18 cellular contexts compared by ENCODE assay signal in the genomic region with DNA sequence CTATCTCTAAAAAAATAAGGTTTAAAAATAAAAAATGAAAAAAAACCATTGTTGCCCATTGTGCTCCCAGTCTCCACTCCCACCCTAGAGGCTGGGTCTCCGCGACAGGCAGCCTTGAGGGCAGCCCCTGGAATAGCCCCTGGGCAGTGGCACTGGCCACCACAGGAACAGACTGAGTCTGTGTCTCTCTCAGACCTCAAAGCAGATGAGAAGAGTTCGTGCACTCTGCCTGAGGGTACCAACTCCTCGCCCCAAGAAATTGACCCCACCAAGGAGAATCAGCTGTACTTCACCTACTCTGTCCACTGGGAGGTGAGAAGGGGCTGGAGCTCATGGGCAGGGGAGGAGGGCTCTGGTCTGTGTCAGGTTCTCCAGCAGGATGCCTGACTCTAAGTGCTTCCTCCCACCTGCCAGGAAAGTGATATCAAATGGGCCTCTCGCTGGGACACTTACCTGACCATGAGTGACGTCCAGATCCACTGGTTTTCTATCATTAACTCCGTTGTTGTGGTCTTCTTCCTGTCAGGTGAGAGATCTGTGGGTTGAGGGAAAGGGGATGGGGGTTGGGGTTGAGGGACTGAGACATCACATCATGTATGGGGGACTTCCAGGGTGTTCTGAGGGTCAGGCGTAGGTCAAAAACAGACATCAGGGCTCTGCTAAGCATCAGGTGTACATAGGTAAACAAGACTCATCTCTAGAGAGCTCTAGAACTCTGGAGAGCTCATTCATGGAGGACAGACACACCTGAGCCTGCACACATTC. TPM values are rescaled to one million over a fixed set of nuclear protein-coding genes. Genes with fewer than 3 reads are reported as not detected.
DNase-seq lines count a peak whose midpoint lies in the region; TF ChIP-seq lines count a peak whose summit lies in the region.
"Had no signal": no experiment of that assay in that cellular context is flagged by ENCODE, and none has a peak within 500 bp of the region (broad histone marks: within the 10 kb centered on the region; RNA-seq: fewer than 3 reads in every experiment).

No MANE protein-coding gene starts in this region.

- TF ChIP-seq POLR2A in sigmoid colon (IDR thresholded peaks at IDR 0.05), result no peak

- no peaks in the 10 kb centered on the region for H3K4me1 Mint-ChIP-seq in activated T-cell treated with anti-CD3 and anti-CD28 coated beads, Interleukin-2, amount 50 U/mL, for 24 hours (ENCODE audit: low read depth)
- H3K4me1 Mint-ChIP-seq in activated T-helper 1 cell treated with anti-CD3 and anti-CD28 coated beads, Interleukin-12 subunit alpha, Interleukin-12 subunit beta, Interleukin-2, Interleukin-4 antibody, amounts not matched to agents 30 ng/mL and 10 ng/mL and 1 ng/mL, durations not matched to agents 14 hours and 24 hours and 36 hours (ENCODE audit: low read depth), result peaks cover 9% of the 10 kb centered on the region

- H3K4me1 ChIP-seq in sigmoid colon (no peaks in the 10 kb centered on the region), right atrium auricular region (no peaks in the 10 kb centered on the region)
- H3K4me1 ChIP-seq: BE2C had no signal

- H3K9me3 Mint-ChIP-seq in activated T-cell treated with anti-CD3 and anti-CD28 coated beads, Interleukin-2, amount 50 U/mL, for 24 hours, result no peaks in the 10 kb centered on the region
- no peaks in the 10 kb centered on the region for H3K9me3 Mint-ChIP-seq in activated T-helper 1 cell treated with anti-CD3 and anti-CD28 coated beads, Interleukin-12 subunit alpha, Interleukin-12 subunit beta, Interleukin-2, Interleukin-4 antibody, amounts not matched to agents 30 ng/mL and 10 ng/mL and 1 ng/mL, durations not matched to agents 14 hours and 24 hours and 36 hours
- H3K9me3 Mint-ChIP-seq: CD8-positive, alpha-beta T cell had no signal

- no peak for DNase-seq in activated T-cell treated with anti-CD3 and anti-CD28 coated beads, Interleukin-2, amount 50 U/mL, for 24 hours
- no peak for DNase-seq in activated T-cell treated with anti-CD3 and anti-CD28 coated beads, Interleukin-2, amount 50 U/mL, for 1 hour
- DNase-seq in NCI-H2029 (lab: John Stamatoyannopoulos, UW) (peak; percentile 96), sigmoid colon (peak; percentile 17), NCI-H128 (lab: John Stamatoyannopoulos, UW; ENCODE audit: unreplicated experiment) (no peak), GM03348 (ENCODE audit: low spot score) (no peak), right atrium auricular region (ENCODE audit: low spot score) (no peak)
- DNase-seq in activated T-helper 1 cell treated with anti-CD3 and anti-CD28 coated beads, Interleukin-12 subunit alpha, Interleukin-12 subunit beta, Interleukin-2, Interleukin-4 antibody, amounts not matched to agents 30 ng/mL and 10 ng/mL and 1 ng/mL, durations not matched to agents 14 hours and 24 hours and 36 hours (ENCODE audit: low spot score), result no peak
- DNase-seq: ACHN; BE2C; CD8-positive, alpha-beta T cell; DND-41; NCI-H1417 treated with DMSO at 0.1 percent for 48 hours; NCI-H1930; NCI-H226; OCI-M1 had no signal

- TF ChIP-seq EP300 in sigmoid colon (IDR thresholded peaks at IDR 0.05), result no peak

- H3K9me3 ChIP-seq in sigmoid colon (no peaks in the 10 kb centered on the region), right atrium auricular region (no peaks in the 10 kb centered on the region)
- H3K9me3 ChIP-seq: BE2C had no signal

- H3K27ac Mint-ChIP-seq in activated T-cell treated with anti-CD3 and anti-CD28 coated beads, Interleukin-2, amount 50 U/mL, for 24 hours, result peak overlapping the region; percentile 69
- H3K27ac Mint-ChIP-seq in activated T-helper 1 cell treated with anti-CD3 and anti-CD28 coated beads, Interleukin-12 subunit alpha, Interleukin-12 subunit beta, Interleukin-2, Interleukin-4 antibody, amounts not matched to agents 30 ng/mL and 10 ng/mL and 1 ng/mL, durations not matched to agents 14 hours and 24 hours and 36 hours, result peak overlapping the region; percentile 21
- H3K27ac Mint-ChIP-seq: CD8-positive, alpha-beta T cell had no signal

- no peaks in the 10 kb centered on the region for H3K27me3 Mint-ChIP-seq in activated T-cell treated with anti-CD3 and anti-CD28 coated beads, Interleukin-2, amount 50 U/mL, for 24 hours
- H3K27me3 Mint-ChIP-seq in activated T-helper 1 cell treated with anti-CD3 and anti-CD28 coated beads, Interleukin-12 subunit alpha, Interleukin-12 subunit beta, Interleukin-2, Interleukin-4 antibody, amounts not matched to agents 30 ng/mL and 10 ng/mL and 1 ng/mL, durations not matched to agents 14 hours and 24 hours and 36 hours (ENCODE audit: insufficient read depth), result no peaks in the 10 kb centered on the region

- peaks cover 44 to 95% (median 67%) of the 10 kb centered on the region in 4 donors for H3K36me3 ChIP-seq in sigmoid colon
- peaks cover 78% of the 10 kb centered on the region for H3K36me3 ChIP-seq in right atrium auricular region

- H3K4me3 ChIP-seq in sigmoid colon (no peak overlapping the region), right atrium auricular region (no peak overlapping the region)
- H3K4me3 ChIP-seq: GM12878, K562 had no signal

- TF ChIP-seq CTCF in sigmoid colon (IDR thresholded peaks at IDR 0.05) (no peak), right atrium auricular region (IDR thresholded peaks at IDR 0.05) (no peak)

- H3K36me3 Mint-ChIP-seq in activated T-cell treated with anti-CD3 and anti-CD28 coated beads, Interleukin-2, amount 50 U/mL, for 24 hours (ENCODE audit: low read depth), result peaks cover 97% of the 10 kb centered on the region
- H3K36me3 Mint-ChIP-seq in activated T-helper 1 cell treated with anti-CD3 and anti-CD28 coated beads, Interleukin-12 subunit alpha, Interleukin-12 subunit beta, Interleukin-2, Interleukin-4 antibody, amounts not matched to agents 30 ng/mL and 10 ng/mL and 1 ng/mL, durations not matched to agents 14 hours and 24 hours and 36 hours (ENCODE audit: low read depth), result peaks cover 49% of the 10 kb centered on the region

- H3K27ac ChIP-seq in sigmoid colon (no peak overlapping the region), right atrium auricular region (no peak overlapping the region)

- intact Hi-C loops in activated T-helper 1 cell treated with anti-CD3 and anti-CD28 coated beads, Interleukin-12 subunit alpha, Interleukin-12 subunit beta, Interleukin-2, Interleukin-4 antibody, amounts not matched to agents 30 ng/mL and 10 ng/mL and 1 ng/mL, durations not matched to agents 14 hours and 24 hours and 36 hours (cut with micrococcal nuclease), result no loop called here
- intact Hi-C loops in sigmoid colon (cut with DNase I), result no loop called here

- WGBS in sigmoid colon, 2 donors, result 94% methylated on average over 8 of the region's 8 CpGs

- H3K27me3 ChIP-seq in sigmoid colon (no peaks in the 10 kb centered on the region), right atrium auricular region (no peaks in the 10 kb centered on the region)
- H3K27me3 ChIP-seq: BE2C had no signal

- H3K4me3 Mint-ChIP-seq in activated T-cell treated with anti-CD3 and anti-CD28 coated beads, Interleukin-2, amount 50 U/mL, for 24 hours, result no peak overlapping the region
- no peak overlapping the region for H3K4me3 Mint-ChIP-seq in activated T-helper 1 cell treated with anti-CD3 and anti-CD28 coated beads, Interleukin-12 subunit alpha, Interleukin-12 subunit beta, Interleukin-2, Interleukin-4 antibody, amounts not matched to agents 30 ng/mL and 10 ng/mL and 1 ng/mL, durations not matched to agents 14 hours and 24 hours and 36 hours
- H3K4me3 Mint-ChIP-seq: CD8-positive, alpha-beta T cell had no signal

RNA-seq across cellular contexts. Expression of a gene that starts 35.6 kb away (rescaled TPM):
- total RNA-seq in activated T-helper 1 cell treated with anti-CD3 and anti-CD28 coated beads, Interleukin-12 subunit alpha, Interleukin-12 subunit beta, Interleukin-2, Interleukin-4 antibody, amounts not matched to agents 30 ng/mL and 10 ng/mL and 1 ng/mL, durations not matched to agents 14 hours and 24 hours and 36 hours, result 49.5 and 49.6 TPM in 2 replicates
- total RNA-seq in sigmoid colon (10 to 100 TPM; 15.3 to 24.0 (median 19.1) TPM), right atrium auricular region (10 to 100 TPM; 28.5 to 30.6 TPM)
- polyA plus RNA-seq in sigmoid colon, result 10 to 100 TPM in 1 of 3 donors, 1 to 10 TPM in 2; 6.6 to 38.3 (median 9.0) TPM

Comparison
In these comparisons a context has a peak if more than half of its experiments do, and no peak if none do; other contexts are left out.
1. DNase-seq: peak in NCI-H2029 (single experiment) and sigmoid colon (single experiment); none in activated T-cell treated with anti-CD3 and anti-CD28 coated beads, Interleukin-2, amount 50 U/mL, for 24 hours (single experiment), activated T-cell treated with anti-CD3 and anti-CD28 coated beads, Interleukin-2, amount 50 U/mL, for 1 hour (single experiment), activated T-helper 1 cell treated with anti-CD3 and anti-CD28 coated beads, Interleukin-12 subunit alpha, Interleukin-12 subunit beta, Interleukin-2, Interleukin-4 antibody, amounts not matched to agents 30 ng/mL and 10 ng/mL and 1 ng/mL, durations not matched to agents 14 hours and 24 hours and 36 hours (single experiment), NCI-H128 (single experiment), GM03348 (single experiment) and right atrium auricular region (single experiment).